In genomic region chr5:150129813-150130492, GRCh38 we compare ENCODE assay signal across 9 cellular contexts. TPM values are rescaled to one million over a fixed set of nuclear protein-coding genes. Genes with fewer than 3 reads are reported as not detected.
A peak's percentile ranks its signal among the peaks of the same experiment; 100 is the strongest.
DNase-seq lines count a peak whose midpoint lies in the region; ATAC-seq and FAIRE-seq lines count a peak whose summit lies in the region.
"Had no signal": no experiment of that assay in that cellular context is flagged by ENCODE, and none has a peak within 500 bp of the region (broad histone marks: within the 10 kb centered on the region; RNA-seq: fewer than 3 reads in every experiment).

No MANE protein-coding gene starts in this region.

- intact Hi-C loops in head of caudate nucleus (cut with DNase I): loop anchor here (5.0 kb wide), 1 partner anchor 87 kb away; no protein-coding TSS in a partner anchor
- intact Hi-C loops in posterior vena cava (cut with DNase I): loop anchor here (5.0 kb wide), 1 partner anchor 87 kb away; no protein-coding TSS in a partner anchor

- peak; percentile 1 for DNase-seq in DMS79 treated with DMSO at 0.1 percent for 48 hours (lab: John Stamatoyannopoulos, UW)
- no peak for DNase-seq in DMS79 (lab: John Stamatoyannopoulos, UW)
- peak; percentile 54 for DNase-seq in RCC 7860 (ENCODE audit: low spot score)
- DNase-seq in activated naive CD4-positive, alpha-beta T cell treated with anti-CD3 and anti-CD28 coated beads, Interleukin-2, amount 50 U/mL, for 16 hours: peak; percentile 33
- DNase-seq in head of caudate nucleus: peak in 41 of 42 donors; percentile 49 to 88 (median 71)
- peak; percentile 91 for DNase-seq in posterior vena cava (ENCODE audit: low spot score)

- ATAC-seq in HG02870 (IDR thresholded peaks at IDR 0.05; ENCODE audit: unreplicated experiment): peak; percentile 58
- ATAC-seq in HG02623 (IDR thresholded peaks at IDR 0.05; ENCODE audit: unreplicated experiment): no peak

- FAIRE-seq in RCC 7860 (lab: Jason Lieb, UNC): no peak
- FAIRE-seq: A204.1 had no signal

RNA-seq across cellular contexts. Expression of gene PDGFRB, which starts 25.7 kb away (rescaled TPM):
- 100 to 1,000 TPM; 251 to 394 TPM for total RNA-seq in posterior vena cava

RNA-seq across cellular contexts. Expression of gene CDX1, which starts 36.6 kb away (rescaled TPM):
- total RNA-seq in posterior vena cava: under 1 TPM in 1 of 2 donors, not detected in 1; 0.28 TPM

RNA-seq across cellular contexts. Expression of gene CSF1R, which starts 43.6 kb away (rescaled TPM):
- total RNA-seq in posterior vena cava: 10 to 100 TPM; 30.8 to 55.1 TPM

RNA-seq across cellular contexts. Expression of gene SLC6A7, which starts 59.9 kb away (rescaled TPM):
- under 1 TPM; 0.14 to 0.19 TPM for total RNA-seq in posterior vena cava
